In the genomic region with DNA sequence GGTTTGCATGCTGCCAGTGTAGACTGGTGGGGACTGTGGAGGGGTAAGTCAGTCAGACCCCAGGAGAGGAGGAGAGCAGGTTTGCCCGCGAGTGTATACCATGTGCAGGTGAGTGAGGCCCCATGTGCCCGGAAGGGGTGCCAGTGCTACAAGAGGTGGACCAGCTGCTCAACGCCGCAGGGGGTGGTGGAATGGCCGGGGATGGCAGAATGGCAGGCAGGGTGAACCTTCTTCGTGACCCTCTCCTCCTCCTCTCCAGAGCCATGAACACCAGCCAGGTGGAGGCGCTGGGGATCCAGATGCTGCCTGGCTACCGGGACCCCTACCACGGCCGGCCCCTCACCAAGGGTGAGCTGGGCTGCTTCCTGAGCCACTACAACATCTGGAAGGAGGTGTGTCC, we compare ENCODE assay signal across 1 cellular context.
TF ChIP-seq lines count a peak whose summit lies in the region.

No MANE protein-coding gene starts in this region.

TF ChIP-seq in GM23338, 12 proteins besides CTCF, POLR2A, EP300 and RAD21 (continued from another document):
- TF ChIP-seq STAT1 (IDR thresholded peaks at IDR 0.05; ENCODE audit: unreplicated experiment) (no peak), POLR2AphosphoS5 (IDR thresholded peaks at IDR 0.05; ENCODE audit: low read depth) (no peak)
